In genomic region chr1:29805896-29806160, GRCh38 we compare ENCODE assay signal across 32 cellular contexts.
"Had no signal": no experiment of that assay in that cellular context is flagged by ENCODE, and none has a peak within 500 bp of the region (broad histone marks: within the 10 kb centered on the region; RNA-seq: fewer than 3 reads in every experiment).

No MANE protein-coding gene starts in this region.

- ATAC-seq: activated CD4-positive, alpha-beta T cell treated with anti-CD3 and anti-CD28 coated beads for 36 hours; activated T-helper 17 cell treated with anti-CD3 and anti-CD28 coated beads, Interleukin-2, amount 50 U/mL, for 72 hours; HepG2; Panc1; T-cell had no signal

- H3K9me3 Mint-ChIP-seq: activated naive CD4-positive, alpha-beta T cell treated with anti-CD3 and anti-CD28 coated beads for 36 hours; activated T-helper 17 cell treated with anti-CD3 and anti-CD28 coated beads, Interleukin-2, amount 50 U/mL, for 72 hours; T-cell had no signal

- H3K27ac Mint-ChIP-seq: activated CD4-positive, alpha-beta T cell treated with anti-CD3 and anti-CD28 coated beads for 36 hours; activated naive CD4-positive, alpha-beta T cell treated with anti-CD3 and anti-CD28 coated beads for 36 hours; activated naive CD8-positive, alpha-beta T cell; activated T-helper 17 cell treated with anti-CD3 and anti-CD28 coated beads, Interleukin-2, amount 50 U/mL, for 72 hours; T-cell had no signal

- DNase-seq: activated CD4-positive, alpha-beta T cell treated with anti-CD3 and anti-CD28 coated beads for 36 hours; activated CD4-positive, alpha-beta T cell treated with anti-CD3 and anti-CD28 coated beads, Interleukin-2, amount 50 U/mL, for 1 hour; activated gamma-delta T cell; activated naive CD4-positive, alpha-beta T cell treated with anti-CD3 and anti-CD28 coated beads for 36 hours; activated T-cell treated with anti-CD3 and anti-CD28 coated beads for 4 hours; activated T-cell treated with anti-CD3 and anti-CD28 coated beads, Interleukin-2, amount 50 U/mL, for 48 hours; amygdala; brain microvascular endothelial cell; MG63; MV-4-11; NCI-H1092 treated with DMSO at 0.1 percent for 48 hours; NCI-H1417 treated with DMSO at 0.1 percent for 48 hours; NCI-H1694; NCI-H2029; NCI-H2107; NCI-H2171 treated with DMSO at 0.1 percent for 48 hours; NCI-H510A treated with DMSO at 0.1 percent for 48 hours; NCI-H69; NK-92 treated with Interleukin-12 subunit alpha and Interleukin-12 subunit beta, amount 100 ng/mL, for 24 hours; OCI-M1; RPMI8226; SHP77; T-helper 2 cell; T1000 had no signal

- H3K4me3 Mint-ChIP-seq: activated CD4-positive, alpha-beta T cell treated with anti-CD3 and anti-CD28 coated beads for 36 hours; activated naive CD4-positive, alpha-beta T cell treated with anti-CD3 and anti-CD28 coated beads for 36 hours; activated naive CD8-positive, alpha-beta T cell; activated T-helper 17 cell treated with anti-CD3 and anti-CD28 coated beads, Interleukin-2, amount 50 U/mL, for 72 hours; T-cell had no signal

- H3K36me3 Mint-ChIP-seq: activated naive CD8-positive, alpha-beta T cell; T-cell had no signal

- H3K27me3 ChIP-seq: brain microvascular endothelial cell, cardiac muscle cell, MG63, SJSA1 had no signal

- H3K27ac ChIP-seq: brain microvascular endothelial cell, cardiac muscle cell, SJSA1, VCaP had no signal

- H3K4me3 ChIP-seq: cardiac muscle cell, MG63, SJSA1 had no signal

- H3K36me3 ChIP-seq: brain microvascular endothelial cell, cardiac muscle cell, MG63, SJSA1 had no signal

- H3K4me1 Mint-ChIP-seq: activated CD4-positive, alpha-beta T cell treated with anti-CD3 and anti-CD28 coated beads for 36 hours; activated T-helper 17 cell treated with anti-CD3 and anti-CD28 coated beads, Interleukin-2, amount 50 U/mL, for 72 hours; T-cell had no signal

- H3K9me3 ChIP-seq: MG63, SJSA1 had no signal
